26 cellular contexts compared by ENCODE assay signal in genomic region chr20:49091762-49092161, GRCh38. TPM values are rescaled to one million over a fixed set of nuclear protein-coding genes. Genes with fewer than 3 reads are reported as not detected.
DNase-seq lines count a peak whose midpoint lies in the region; ATAC-seq, FAIRE-seq and TF ChIP-seq lines count a peak whose summit lies in the region.
"Had no signal": no experiment of that assay in that cellular context is flagged by ENCODE, and none has a peak within 500 bp of the region (broad histone marks: within the 10 kb centered on the region; RNA-seq: fewer than 3 reads in every experiment).

No MANE protein-coding gene starts in this region.

- CTCF ChIA-PET in HepG2 (lab: Yijun Ruan, JAX; ENCODE audit: low intra/inter-chr PET ratio, low total read pairs) = no interaction called here
- CTCF ChIA-PET in T-cell (lab: Charles Lee) = no interaction called here

- H3K9me3 ChIP-seq in HepG2 (ENCODE audit: low read length) = no peaks in the 10 kb centered on the region
- H3K9me3 ChIP-seq: A549; BE2C; BLaER1 treated with 17β-estradiol and CSF1 and Interleukin-3, amounts not matched to agents 10 nM and 100 nM; HAP-1 had no signal

- intact Hi-C loops in HepG2 (cut with micrococcal nuclease; ENCODE audit: unreplicated experiment) = no loop called here

- TF ChIP-seq RAD21 in HepG2 (CRISPR knock-in tag; IDR thresholded peaks at IDR 0.05) = no peak

- H3K27me3 Mint-ChIP-seq in progenitor cell of endocrine pancreas (no peaks in the 10 kb centered on the region), T-cell (no peaks in the 10 kb centered on the region)
- H3K27me3 Mint-ChIP-seq: CD4-positive, alpha-beta T cell; CD8-positive, alpha-beta memory T cell had no signal

- H3K27ac Mint-ChIP-seq in progenitor cell of endocrine pancreas = peak overlapping the region; percentile 33
- H3K27ac Mint-ChIP-seq in T-cell = no peak overlapping the region
- H3K27ac Mint-ChIP-seq: CD4-positive, alpha-beta T cell; HFFc6 had no signal

- in situ Hi-C loops in HepG2 (cut with HindIII; ENCODE audit: extremely low pct_ligation_motif_present, low pct_unique_long_range_greater_than_20kb) = no loop called here

- H3K27me3 ChIP-seq in HepG2 (ENCODE audit: control insufficient read depth in 1 of 2, insufficient read depth in 2 of 2, low read length in 2 of 2) (no peaks in the 10 kb centered on the region), foreskin keratinocyte (no peaks in the 10 kb centered on the region)
- H3K27me3 ChIP-seq: BE2C; BLaER1 treated with 17β-estradiol and CSF1 and Interleukin-3, amounts not matched to agents 10 nM and 100 nM had no signal

- no peaks in the 10 kb centered on the region for H3K79me2 ChIP-seq in HepG2 (ENCODE audit: insufficient read depth, low read length)

- H4K20me1 ChIP-seq in HepG2 (ENCODE audit: insufficient read depth, low read length) = no peaks in the 10 kb centered on the region

- no TSS peak for BruUV-seq in HepG2 (replicated peaks; lab: Mats Ljungman, UMichigan)

- 77% methylated on average over 1 of the region's 1 CpG for WGBS in HepG2 (ENCODE audit: low lambda C conversion rate)

- no peak for TF ChIP-seq CTCF in VCaP (conservative IDR thresholded peaks at IDR 0.05)
- TF ChIP-seq CTCF in HepG2 (CRISPR knock-in tag; IDR thresholded peaks at IDR 0.05) = no peak
- no peak for TF ChIP-seq CTCF in progenitor cell of endocrine pancreas (IDR thresholded peaks at IDR 0.05; ENCODE audit: unreplicated experiment)
- no peak for TF ChIP-seq CTCF in foreskin keratinocyte (conservative IDR thresholded peaks at IDR 0.05)

- no peak for TF ChIP-seq EP300 in HepG2 (IDR thresholded peaks at IDR 0.05; ENCODE audit: low read depth in 2 of 2, low read length in 2 of 2)
- TF ChIP-seq EP300 in HepG2 (CRISPR knock-in tag; IDR thresholded peaks at IDR 0.05; ENCODE audit: borderline replicate concordance) = no peak

- H3K27ac ChIP-seq in VCaP (peak overlapping the region; percentile 89), HepG2 (ENCODE audit: extremely low read length, insufficient read depth, low read length) (no peak overlapping the region), foreskin keratinocyte (no peak overlapping the region)
- H3K27ac ChIP-seq: A549; BLaER1 treated with 17β-estradiol and CSF1 and Interleukin-3, amounts not matched to agents 10 nM and 100 nM had no signal

- H3K36me3 ChIP-seq in HepG2 (replicated peaks in 1 of 2; ENCODE audit: control insufficient read depth in 1 of 2, insufficient read depth in 2 of 2, low read length in 2 of 2) = peaks cover 37 to 91% of the 10 kb centered on the region in 2 experiments

- H3K9ac ChIP-seq in HepG2 (ENCODE audit: insufficient read depth, low read depth, low read length) = no peak overlapping the region
- H3K9ac ChIP-seq: BLaER1 treated with 17β-estradiol and CSF1 and Interleukin-3, amounts not matched to agents 10 nM and 100 nM had no signal

- H3K36me3 Mint-ChIP-seq in progenitor cell of endocrine pancreas (ENCODE audit: insufficient read depth) (peaks cover 25% of the 10 kb centered on the region), T-cell (peaks cover 53% of the 10 kb centered on the region)

- no peak for FAIRE-seq in HepG2 (lab: Jason Lieb, UNC)
- FAIRE-seq: A549, D721Med, GM12878, GM19239, H54 had no signal

- TF ChIP-seq POLR2A in HepG2 (IDR thresholded peaks at IDR 0.05; ENCODE audit: insufficient read depth in 1 of 2, low read depth in 2 of 2, low read length in 2 of 2) = no peak

- H2AFZ ChIP-seq in HepG2 (ENCODE audit: low read length) = no peak overlapping the region

- no peak for DNase-seq in HepG2 (ENCODE audit: low spot score)
- DNase-seq in progenitor cell of endocrine pancreas (ENCODE audit: low spot score, unreplicated experiment) = no peak
- no peak for DNase-seq in T-cell
- DNase-seq in foreskin keratinocyte = no peak
- DNase-seq: 8988T; ACHN; AML-193; BE2C; CD4-positive, alpha-beta T cell; CD8-positive, alpha-beta memory T cell; DMS 273 treated with DMSO at 0.1 percent for 48 hours; DMS79; EL; GDM1; GOT3; HFFc6 had no signal

- H3K4me3 Mint-ChIP-seq in progenitor cell of endocrine pancreas (ENCODE audit: low read depth) = no peak overlapping the region
- H3K4me3 Mint-ChIP-seq in T-cell = no peak overlapping the region
- H3K4me3 Mint-ChIP-seq: CD14-positive monocyte; CD4-positive, alpha-beta T cell; CD8-positive, alpha-beta memory T cell; HFFc6 had no signal

- H3K4me1 ChIP-seq in HepG2 (ENCODE audit: insufficient read depth, low read length) (peaks cover 13% of the 10 kb centered on the region), foreskin keratinocyte (no peaks in the 10 kb centered on the region)
- H3K4me1 ChIP-seq: A549, BE2C, HAP-1 had no signal

- H3K4me3 ChIP-seq in HepG2 (replicated peaks in 1 of 3; ENCODE audit: insufficient read depth in 1 of 3, low read depth in 2 of 3, low read length in 3 of 3) = no peak overlapping the region
- H3K4me3 ChIP-seq: A549; BLaER1 treated with 17β-estradiol and CSF1 and Interleukin-3, amounts not matched to agents 10 nM and 100 nM; GM12878; HAP-1 had no signal

- H3K9me3 Mint-ChIP-seq in progenitor cell of endocrine pancreas (ENCODE audit: low read depth) (no peaks in the 10 kb centered on the region), T-cell (no peaks in the 10 kb centered on the region)
- H3K9me3 Mint-ChIP-seq: CD14-positive monocyte; CD4-positive, alpha-beta T cell; CD8-positive, alpha-beta memory T cell; HFFc6 had no signal

- ATAC-seq in HepG2 = peak; percentile 74
- ATAC-seq in T-cell (replicated peaks in 1 of 4) = no peak
- ATAC-seq in foreskin keratinocyte = no peak
- ATAC-seq in GM21360 (IDR thresholded peaks at IDR 0.05; ENCODE audit: unreplicated experiment) = no peak
- ATAC-seq: A549, GM12878 had no signal

- POLR2A ChIA-PET in HepG2 (lab: Yijun Ruan, JAX) (no interaction called here), T-cell (lab: Charles Lee) (no interaction called here)

- peaks cover 5% of the 10 kb centered on the region for H3K4me1 Mint-ChIP-seq in progenitor cell of endocrine pancreas (ENCODE audit: low read depth)
- H3K4me1 Mint-ChIP-seq in T-cell = no peaks in the 10 kb centered on the region
- H3K4me1 Mint-ChIP-seq: CD14-positive monocyte; CD8-positive, alpha-beta memory T cell had no signal

- H3K4me2 ChIP-seq in HepG2 (ENCODE audit: low read depth, low read length) = no peak overlapping the region
- H3K4me2 ChIP-seq: A549; BLaER1 treated with 17β-estradiol and CSF1 and Interleukin-3, amounts not matched to agents 10 nM and 100 nM had no signal

TF ChIP-seq in HepG2, 621 proteins besides CTCF, POLR2A, EP300 and RAD21 (continues in another document):
- no peak for TF ChIP-seq RBAK (CRISPR knock-in tag; IDR thresholded peaks at IDR 0.05)
- TF ChIP-seq, protein P1, sequence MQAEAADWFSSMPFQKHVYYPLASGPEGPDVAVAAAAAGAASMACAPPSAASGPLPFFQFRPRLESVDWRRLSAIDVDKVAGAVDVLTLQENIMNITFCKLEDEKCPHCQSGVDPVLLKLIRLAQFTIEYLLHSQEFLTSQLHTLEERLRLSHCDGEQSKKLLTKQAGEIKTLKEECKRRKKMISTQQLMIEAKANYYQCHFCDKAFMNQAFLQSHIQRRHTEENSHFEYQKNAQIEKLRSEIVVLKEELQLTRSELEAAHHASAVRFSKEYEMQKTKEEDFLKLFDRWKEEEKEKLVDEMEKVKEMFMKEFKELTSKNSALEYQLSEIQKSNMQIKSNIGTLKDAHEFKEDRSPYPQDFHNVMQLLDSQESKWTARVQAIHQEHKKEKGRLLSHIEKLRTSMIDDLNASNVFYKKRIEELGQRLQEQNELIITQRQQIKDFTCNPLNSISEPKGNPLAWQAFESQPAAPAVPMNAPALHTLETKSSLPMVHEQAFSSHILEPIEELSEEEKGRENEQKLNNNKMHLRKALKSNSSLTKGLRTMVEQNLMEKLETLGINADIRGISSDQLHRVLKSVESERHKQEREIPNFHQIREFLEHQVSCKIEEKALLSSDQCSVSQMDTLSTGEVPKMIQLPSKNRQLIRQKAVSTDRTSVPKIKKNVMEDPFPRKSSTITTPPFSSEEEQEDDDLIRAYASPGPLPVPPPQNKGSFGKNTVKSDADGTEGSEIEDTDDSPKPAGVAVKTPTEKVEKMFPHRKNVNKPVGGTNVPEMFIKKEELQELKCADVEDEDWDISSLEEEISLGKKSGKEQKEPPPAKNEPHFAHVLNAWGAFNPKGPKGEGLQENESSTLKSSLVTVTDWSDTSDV (CRISPR knock-in tag; IDR thresholded peaks at IDR 0.05) = no peak

RNA-seq across cellular contexts. Expression of gene CSE1L, which starts 45.6 kb away (rescaled TPM):
- total RNA-seq in HepG2 (2016; rRNA removed; fragmentation: Illumina TruSeq; extraction: Trizol) (258 and 449 TPM in 2 replicates), progenitor cell of endocrine pancreas (99.9 and 100 TPM in 2 replicates), T-cell (10 to 100 TPM; 29.3 to 41.7 (median 37.4) TPM), foreskin keratinocyte (164 and 188 TPM in 2 replicates)
- total RNA-seq in HepG2 (2016; cell fraction: cytosol; rRNA removed; fragmentation: Illumina TruSeq; extraction: Trizol; ENCODE audit: low read depth) = 62.9 and 72.5 TPM in 2 replicates
- total RNA-seq in HepG2 (2016; cell fraction: insoluble cytoplasmic fraction; rRNA removed; fragmentation: Illumina TruSeq; extraction: Trizol) = 257 and 452 TPM in 2 replicates
- 96.6 and 104 TPM in 2 replicates for total RNA-seq in HepG2 (2016; cell fraction: membrane; rRNA removed; fragmentation: Illumina TruSeq; extraction: Trizol)
- 167 and 185 TPM in 2 replicates for total RNA-seq in HepG2 (2016; cell fraction: nucleus; rRNA removed; fragmentation: Illumina TruSeq; extraction: Trizol)
- polyA plus RNA-seq in HepG2 (2011; rRNA removed) (37.1 and 56.9 TPM in 2 replicates), foreskin keratinocyte (80.5 and 104 TPM in 2 replicates)
- polyA plus RNA-seq in HepG2 (2011; cell fraction: cytosol; rRNA removed) = 22.6 and 30.5 TPM in 2 replicates
- 24.7 and 24.9 TPM in 2 replicates for polyA plus RNA-seq in HepG2 (2011; cell fraction: nucleus; rRNA removed)
- 53.3 and 83.9 TPM in 2 replicates for polyA plus RNA-seq in HepG2 (2012)
- polyA plus RNA-seq in HepG2 (2016; cell fraction: cytosol; fragmentation: Illumina TruSeq; extraction: Trizol; ENCODE audit: low read depth) = 18.3 and 22.0 TPM in 2 replicates
- polyA plus RNA-seq in HepG2 (2016; cell fraction: insoluble cytoplasmic fraction; fragmentation: Illumina TruSeq; extraction: Trizol; ENCODE audit: low read depth) = 363 and 386 TPM in 2 replicates
- 45.2 and 49.9 TPM in 2 replicates for polyA plus RNA-seq in HepG2 (2016; cell fraction: membrane; fragmentation: Illumina TruSeq; extraction: Trizol; ENCODE audit: low read depth)
- 162 and 172 TPM in 2 replicates for polyA plus RNA-seq in HepG2 (2016; cell fraction: nucleus; fragmentation: Illumina TruSeq; extraction: Trizol; ENCODE audit: insufficient read depth, low read depth)
- polyA minus RNA-seq in HepG2 (2011; rRNA and poly(A)+ RNA removed; ENCODE audit: low replicate concordance) = 33.8 and 112 TPM in 2 replicates
- 46.4 and 54.2 TPM in 2 replicates for polyA minus RNA-seq in HepG2 (2011; cell fraction: cytosol; rRNA and poly(A)+ RNA removed)
- polyA minus RNA-seq in HepG2 (2011; cell fraction: nucleus; rRNA and poly(A)+ RNA removed) = 58.6 and 66.2 TPM in 2 replicates
